In genomic region chr6:96897396-96898240, GRCh38 we compare ENCODE assay signal across 8 cellular contexts. TPM values are rescaled to one million over a fixed set of nuclear protein-coding genes. Genes with fewer than 3 reads are reported as not detected.
DNase-seq lines count a peak whose midpoint lies in the region; ATAC-seq and TF ChIP-seq lines count a peak whose summit lies in the region.

Gene NDUFAF4 (minus strand): TSS chr6:96897891. CDS start chr6:96897801, 90 bp downstream.

- TF ChIP-seq CTCF in coronary artery (IDR thresholded peaks at IDR 0.05): peak; percentile 84

- H3K4me1 Mint-ChIP-seq in activated CD4-positive, alpha-beta T cell treated with anti-CD3 and anti-CD28 coated beads, Interleukin-2, amount 10 ng/mL, durations not matched to agents 24 days and 14 days: peaks cover 16% of the 10 kb centered on the region

- ATAC-seq in GM19324 (IDR thresholded peaks at IDR 0.05; ENCODE audit: low FRiP score, unreplicated experiment) (peak; percentile 93), HG03469 (IDR thresholded peaks at IDR 0.05; ENCODE audit: unreplicated experiment) (peak; percentile 81), left lobe of liver (peak; percentile 96)

- intact Hi-C loops in activated CD4-positive, alpha-beta T cell treated with anti-CD3 and anti-CD28 coated beads, Interleukin-2, amount 10 ng/mL, durations not matched to agents 24 days and 14 days (cut with micrococcal nuclease): loop anchor here (1.0 to 5.0 kb wide), 9 partner anchors 10 to 495 kb away; partner anchors contain the start of genes GPR63, KLHL32 and MMS22L

- peak within 1 kb of the TSS; percentile 85 for H3K4me3 Mint-ChIP-seq in activated CD4-positive, alpha-beta T cell treated with anti-CD3 and anti-CD28 coated beads, Interleukin-2, amount 10 ng/mL, durations not matched to agents 24 days and 14 days

- H3K27me3 Mint-ChIP-seq in activated CD4-positive, alpha-beta T cell treated with anti-CD3 and anti-CD28 coated beads, Interleukin-2, amount 10 ng/mL, durations not matched to agents 24 days and 14 days: peaks cover 8% of the 10 kb centered on the region

- H3K27ac ChIP-seq in coronary artery: peak within 1 kb of the TSS; percentile 90 to 95

- no peaks in the 10 kb centered on the region for H3K9me3 Mint-ChIP-seq in activated CD4-positive, alpha-beta T cell treated with anti-CD3 and anti-CD28 coated beads, Interleukin-2, amount 10 ng/mL, durations not matched to agents 24 days and 14 days

- H3K4me3 ChIP-seq in coronary artery: peak within 1 kb of the TSS; percentile 95

- DNase-seq in C1 segment of cervical spinal cord (lab: John Stamatoyannopoulos, UW) (peak; percentile 73 to 96 (median 90)), NCI-H526 (lab: John Stamatoyannopoulos, UW) (peak; percentile 92 to 98), coronary artery (ENCODE audit: low spot score) (peak; percentile 97), left lobe of liver (ENCODE audit: low spot score) (peak; percentile 98)
- DNase-seq in activated CD4-positive, alpha-beta T cell treated with anti-CD3 and anti-CD28 coated beads, Interleukin-2, amount 10 ng/mL, durations not matched to agents 24 days and 14 days: peak; percentile 99
- peak; percentile 95 for DNase-seq in stimulated activated CD4-positive, alpha-beta T cell treated with anti-CD3 and anti-CD28 coated beads, Interleukin-2, amount 100 ng/mL, for 4 hours (ENCODE audit: low read depth)

- H3K27ac Mint-ChIP-seq in activated CD4-positive, alpha-beta T cell treated with anti-CD3 and anti-CD28 coated beads, Interleukin-2, amount 10 ng/mL, durations not matched to agents 24 days and 14 days: peak within 1 kb of the TSS; percentile 96

- H3K36me3 Mint-ChIP-seq in activated CD4-positive, alpha-beta T cell treated with anti-CD3 and anti-CD28 coated beads, Interleukin-2, amount 10 ng/mL, durations not matched to agents 24 days and 14 days (ENCODE audit: low read depth): peaks cover 20% of the 10 kb centered on the region

RNA-seq across cellular contexts. Expression of gene NDUFAF4, which starts in this region (rescaled TPM):
- 71.8 and 74.4 TPM in 2 replicates for total RNA-seq in activated CD4-positive, alpha-beta T cell treated with anti-CD3 and anti-CD28 coated beads, Interleukin-2, amount 10 ng/mL, durations not matched to agents 24 days and 14 days
- 15.9 TPM for total RNA-seq in left lobe of liver

Comparison
In these comparisons a context has a peak if more than half of its experiments do, and no peak if none do; other contexts are left out.
1. Peak in every context shown above with its lines: DNase-seq, ATAC-seq, H3K4me3 ChIP-seq and H3K27ac ChIP-seq.